In genomic region chr9:4662108-4662988, GRCh38 we compare ENCODE assay signal across 1 cellular context.
TF ChIP-seq lines count a peak whose summit lies in the region.

Gene PLPP6 (plus strand): TSS chr9:4662294. CDS start chr9:4662376, 82 bp downstream.

TF ChIP-seq in HepG2, 621 proteins besides CTCF, POLR2A, EP300 and RAD21 (continued from another document and continues in another):
- TF ChIP-seq ZBTB40 (IDR thresholded peaks at IDR 0.05) (0 out of 2 replicates have a peak, but pooled peaks have one; percentile 33), ZBTB40 (CRISPR knock-in tag; IDR thresholded peaks at IDR 0.05) (peak; percentile 68; the same call in 1 of the 2 replicates), CBX5 (CRISPR knock-in tag; IDR thresholded peaks at IDR 0.05; ENCODE audit: borderline replicate concordance) (0 out of 2 replicates have a peak, but pooled peaks have one; percentile 66), RELA (CRISPR knock-in tag; IDR thresholded peaks at IDR 0.05) (peak; percentile 42), ZNF790 (CRISPR knock-in tag; IDR thresholded peaks at IDR 0.05; ENCODE audit: borderline replicate concordance) (0 out of 2 replicates have a peak, but pooled peaks have one; percentile 24), ZNF546 (CRISPR knock-in tag; conservative IDR thresholded peaks at IDR 0.05) (peak; percentile 71; the same call in 1 of the 2 replicates), FOXA3 (CRISPR knock-in tag; IDR thresholded peaks at IDR 0.05) (peak; percentile 55), ZNF431 (CRISPR knock-in tag; IDR thresholded peaks at IDR 0.05; ENCODE audit: borderline replicate concordance, low read depth) (0 out of 2 replicates have a peak, but pooled peaks have one; percentile 13), SATB2 (CRISPR knock-in tag; IDR thresholded peaks at IDR 0.05) (0 out of 2 replicates have a peak, but pooled peaks have one; percentile 19), HINFP (CRISPR knock-in tag; IDR thresholded peaks at IDR 0.05; ENCODE audit: low read depth) (no peak; the same call in 1 of the 2 replicates), SP1 (IDR thresholded peaks at IDR 0.05) (no peak), SP1 (CRISPR knock-in tag; IDR thresholded peaks at IDR 0.05) (peak; percentile 54; the same call in 1 of the 2 replicates), PPARG (CRISPR knock-in tag; conservative IDR thresholded peaks at IDR 0.05) (no peak), ZNF841 (CRISPR knock-in tag; IDR thresholded peaks at IDR 0.05; ENCODE audit: borderline replicate concordance) (no peak), KDM4B (CRISPR knock-in tag; IDR thresholded peaks at IDR 0.05) (peak; percentile 95), ZBTB8A (CRISPR knock-in tag; IDR thresholded peaks at IDR 0.05; ENCODE audit: borderline replicate concordance, low read depth) (no peak), ETV6 (CRISPR knock-in tag; conservative IDR thresholded peaks at IDR 0.05) (peak; percentile 20; the same call in 1 of the 2 replicates), HOXA7 (CRISPR knock-in tag; IDR thresholded peaks at IDR 0.05) (no peak), ZNF44 (CRISPR knock-in tag; IDR thresholded peaks at IDR 0.05) (peak; percentile 42), RXRB (CRISPR knock-in tag; IDR thresholded peaks at IDR 0.05; ENCODE audit: borderline replicate concordance) (peak; percentile 65; the same call in 1 of the 2 replicates), ZNF234 (CRISPR knock-in tag; conservative IDR thresholded peaks at IDR 0.05) (no peak; the same call in 1 of the 2 replicates), ZNF709 (CRISPR knock-in tag; IDR thresholded peaks at IDR 0.05) (peak; percentile 40; the same call in 1 of the 2 replicates), NAIF1 (CRISPR knock-in tag; IDR thresholded peaks at IDR 0.05; ENCODE audit: borderline replicate concordance) (peak; percentile 37; the same call in 1 of the 2 replicates), RARA (CRISPR knock-in tag; IDR thresholded peaks at IDR 0.05) (peak; percentile 49), ZNF891 (CRISPR knock-in tag; IDR thresholded peaks at IDR 0.05) (no peak; the same call in 1 of the 2 replicates), REL (CRISPR knock-in tag; conservative IDR thresholded peaks at IDR 0.05) (peak; percentile 70; the same call in 1 of the 2 replicates), PITX1 (CRISPR knock-in tag; IDR thresholded peaks at IDR 0.05) (0 out of 2 replicates have a peak, but pooled peaks have one; percentile 48), ZNF556 (CRISPR knock-in tag; IDR thresholded peaks at IDR 0.05; ENCODE audit: borderline replicate concordance) (no peak; the same call in 1 of the 2 replicates), ZNF292 (CRISPR knock-in tag; IDR thresholded peaks at IDR 0.05; ENCODE audit: borderline replicate concordance, low read depth) (peak; percentile 69), MEIS2 (CRISPR knock-in tag; IDR thresholded peaks at IDR 0.05) (peak; percentile 55; the same call in 1 of the 2 replicates), RFXANK (CRISPR knock-in tag; IDR thresholded peaks at IDR 0.05) (no peak; the same call in 1 of the 2 replicates), ARNT (IDR thresholded peaks at IDR 0.05) (no peak), HOXA9 (CRISPR knock-in tag; IDR thresholded peaks at IDR 0.05; ENCODE audit: borderline replicate concordance) (no peak), ZNF10 (CRISPR knock-in tag; IDR thresholded peaks at IDR 0.05; ENCODE audit: borderline replicate concordance, low read depth) (no peak), ZNF362 (CRISPR knock-in tag; IDR thresholded peaks at IDR 0.05; ENCODE audit: borderline replicate concordance) (0 out of 2 replicates have a peak, but pooled peaks have one; percentile 27), HHEX (CRISPR knock-in tag; IDR thresholded peaks at IDR 0.05) (no peak), CBX1 (IDR thresholded peaks at IDR 0.05; ENCODE audit: low read depth) (peak; percentile 40), SNRNP70 (IDR thresholded peaks at IDR 0.05; ENCODE audit: low read depth, low read length) (no peak), ZNF350 (CRISPR knock-in tag; IDR thresholded peaks at IDR 0.05; ENCODE audit: borderline replicate concordance, low read depth) (peak; percentile 11; the same call in 1 of the 2 replicates), ZBTB21 (CRISPR knock-in tag; IDR thresholded peaks at IDR 0.05) (no peak)
- TF ChIP-seq, protein P1, sequence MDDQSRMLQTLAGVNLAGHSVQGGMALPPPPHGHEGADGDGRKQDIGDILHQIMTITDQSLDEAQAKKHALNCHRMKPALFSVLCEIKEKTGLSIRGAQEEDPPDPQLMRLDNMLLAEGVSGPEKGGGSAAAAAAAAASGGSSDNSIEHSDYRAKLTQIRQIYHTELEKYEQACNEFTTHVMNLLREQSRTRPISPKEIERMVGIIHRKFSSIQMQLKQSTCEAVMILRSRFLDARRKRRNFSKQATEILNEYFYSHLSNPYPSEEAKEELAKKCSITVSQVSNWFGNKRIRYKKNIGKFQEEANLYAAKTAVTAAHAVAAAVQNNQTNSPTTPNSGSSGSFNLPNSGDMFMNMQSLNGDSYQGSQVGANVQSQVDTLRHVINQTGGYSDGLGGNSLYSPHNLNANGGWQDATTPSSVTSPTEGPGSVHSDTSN (CRISPR knock-in tag; IDR thresholded peaks at IDR 0.05; ENCODE audit: borderline replicate concordance), result no peak
- TF ChIP-seq, protein P2, sequence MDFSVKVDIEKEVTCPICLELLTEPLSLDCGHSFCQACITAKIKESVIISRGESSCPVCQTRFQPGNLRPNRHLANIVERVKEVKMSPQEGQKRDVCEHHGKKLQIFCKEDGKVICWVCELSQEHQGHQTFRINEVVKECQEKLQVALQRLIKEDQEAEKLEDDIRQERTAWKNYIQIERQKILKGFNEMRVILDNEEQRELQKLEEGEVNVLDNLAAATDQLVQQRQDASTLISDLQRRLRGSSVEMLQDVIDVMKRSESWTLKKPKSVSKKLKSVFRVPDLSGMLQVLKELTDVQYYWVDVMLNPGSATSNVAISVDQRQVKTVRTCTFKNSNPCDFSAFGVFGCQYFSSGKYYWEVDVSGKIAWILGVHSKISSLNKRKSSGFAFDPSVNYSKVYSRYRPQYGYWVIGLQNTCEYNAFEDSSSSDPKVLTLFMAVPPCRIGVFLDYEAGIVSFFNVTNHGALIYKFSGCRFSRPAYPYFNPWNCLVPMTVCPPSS (IDR thresholded peaks at IDR 0.05), result no peak
- TF ChIP-seq, protein P3, sequence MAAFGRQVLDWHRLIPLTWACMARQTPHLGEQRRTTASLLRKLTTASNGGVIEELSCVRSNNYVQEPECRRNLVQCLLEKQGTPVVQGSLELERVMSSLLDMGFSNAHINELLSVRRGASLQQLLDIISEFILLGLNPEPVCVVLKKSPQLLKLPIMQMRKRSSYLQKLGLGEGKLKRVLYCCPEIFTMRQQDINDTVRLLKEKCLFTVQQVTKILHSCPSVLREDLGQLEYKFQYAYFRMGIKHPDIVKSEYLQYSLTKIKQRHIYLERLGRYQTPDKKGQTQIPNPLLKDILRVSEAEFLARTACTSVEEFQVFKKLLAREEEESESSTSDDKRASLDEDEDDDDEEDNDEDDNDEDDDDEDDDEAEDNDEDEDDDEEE (CRISPR knock-in tag; IDR thresholded peaks at IDR 0.05), result peak; percentile 63
- TF ChIP-seq, protein P4, sequence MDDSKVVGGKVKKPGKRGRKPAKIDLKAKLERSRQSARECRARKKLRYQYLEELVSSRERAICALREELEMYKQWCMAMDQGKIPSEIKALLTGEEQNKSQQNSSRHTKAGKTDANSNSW (CRISPR knock-in tag; IDR thresholded peaks at IDR 0.05; ENCODE audit: borderline replicate concordance), result no peak
- TF ChIP-seq, protein P5, sequence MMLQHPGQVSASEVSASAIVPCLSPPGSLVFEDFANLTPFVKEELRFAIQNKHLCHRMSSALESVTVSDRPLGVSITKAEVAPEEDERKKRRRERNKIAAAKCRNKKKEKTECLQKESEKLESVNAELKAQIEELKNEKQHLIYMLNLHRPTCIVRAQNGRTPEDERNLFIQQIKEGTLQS (CRISPR knock-in tag; IDR thresholded peaks at IDR 0.05), result peak; percentile 12; the same call in 1 of the 2 replicates
